In genomic region chr17:40100419-40100668, GRCh38 we compare ENCODE assay signal across 8 cellular contexts. TPM values are rescaled to one million over a fixed set of nuclear protein-coding genes. Genes with fewer than 3 reads are reported as not detected.
DNase-seq lines count a peak whose midpoint lies in the region; ATAC-seq and TF ChIP-seq lines count a peak whose summit lies in the region.

Gene NR1D1 (minus strand): TSS chr17:40100589. CDS start chr17:40100094, 495 bp downstream.

- no peak for DNase-seq in Right ventricle myocardium superior
- DNase-seq in retinal pigment epithelial cell (ENCODE audit: low read depth), result no peak
- DNase-seq in head of caudate nucleus, result no peak
- DNase-seq in stimulated activated naive CD4-positive, alpha-beta T cell (lab: John Stamatoyannopoulos, UW), result no peak
- no peak for DNase-seq in RKO (ENCODE audit: low spot score)
- DNase-seq in COR-L47 (lab: John Stamatoyannopoulos, UW), result no peak

- ATAC-seq in GM18870 (IDR thresholded peaks at IDR 0.05; ENCODE audit: unreplicated experiment), result peak; percentile 7
- no peak for ATAC-seq in Right ventricle myocardium superior (ENCODE audit: poor library complexity)

- peak within 1 kb of the TSS; percentile 71 for H3K4me3 ChIP-seq in WI38 (ENCODE audit: low read depth, low read length)
- H3K4me3 ChIP-seq in retinal pigment epithelial cell (ENCODE audit: low read length), result peak within 1 kb of the TSS; percentile 92

- TF ChIP-seq CTCF in WI38 (IDR thresholded peaks at IDR 0.05; ENCODE audit: low read depth, low read length) (no peak), retinal pigment epithelial cell (conservative IDR thresholded peaks at IDR 0.05; ENCODE audit: low read depth, low read length) (no peak)

- intact Hi-C loops in Right ventricle myocardium superior (cut with DNase I), result loop anchor here (5.0 kb wide), 1 partner anchor 33 kb away; no protein-coding TSS in a partner anchor
- intact Hi-C loops in head of caudate nucleus (cut with DNase I), result no loop called here

RNA-seq across cellular contexts. Expression of gene NR1D1, which starts in this region (rescaled TPM):
- 21.1 TPM for total RNA-seq in Right ventricle myocardium superior
